ENCODE assay signal across 14 cellular contexts in the genomic region with DNA sequence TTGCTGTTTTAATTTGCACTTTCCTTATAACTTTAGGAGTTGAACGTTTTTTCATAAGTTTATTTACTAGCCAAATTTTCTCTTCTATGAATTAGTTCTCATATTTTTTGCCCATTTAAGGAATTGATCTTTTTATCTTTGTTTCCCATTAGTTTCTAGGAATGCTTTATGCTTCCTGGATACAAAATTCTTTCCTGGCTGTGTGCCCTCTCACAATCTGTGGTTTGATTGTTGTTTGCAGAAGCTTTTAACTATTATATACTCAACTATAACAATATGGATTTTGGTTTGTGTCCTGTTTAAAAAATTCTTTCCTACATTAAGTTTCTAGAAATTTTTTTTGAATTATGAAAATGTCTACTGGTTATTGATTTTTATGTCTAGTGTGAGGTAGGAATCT.
DNase-seq lines count a peak whose midpoint lies in the region; ATAC-seq and TF ChIP-seq lines count a peak whose summit lies in the region.
"Had no signal": no experiment of that assay in that cellular context is flagged by ENCODE, and none has a peak within 500 bp of the region (broad histone marks: within the 10 kb centered on the region; RNA-seq: fewer than 3 reads in every experiment).

No MANE protein-coding gene starts in this region.

- H2AFZ ChIP-seq in SK-N-SH (ENCODE audit: low read depth) = no peak overlapping the region

- H3K27ac ChIP-seq in SK-N-SH (ENCODE audit: low read depth in 2 of 2, low read length in 1 of 2) = peak overlapping the region in 1 of 2 experiments; percentile 27; a peak in 1 of 4 replicates
- H3K27ac ChIP-seq in right lobe of liver = no peak overlapping the region
- H3K27ac ChIP-seq: 22Rv1 had no signal

- no peak for TF ChIP-seq EP300 in SK-N-SH (IDR thresholded peaks at IDR 0.05; ENCODE audit: borderline replicate concordance in 1 of 2, low read depth in 1 of 2, low read length in 1 of 2)

- CTCF ChIA-PET in SK-N-SH (lab: Yijun Ruan, JAX) = no interaction called here

- no peaks in the 10 kb centered on the region for H3K36me3 ChIP-seq in SK-N-SH (replicated peaks in 1 of 2; ENCODE audit: control insufficient read depth in 1 of 2, insufficient read depth in 2 of 2, low read length in 1 of 2)
- H3K36me3 ChIP-seq in right lobe of liver = no peaks in the 10 kb centered on the region

- POLR2A ChIA-PET in SK-N-SH (lab: Yijun Ruan, JAX) = no interaction called here

- intact Hi-C loops in right lobe of liver (cut with DNase I) = no loop called here

- no peaks in the 10 kb centered on the region for H3F3A ChIP-seq in SK-N-SH (replicated peaks; ENCODE audit: insufficient read depth)

- TF ChIP-seq CTCF in SK-N-SH (IDR thresholded peaks at IDR 0.05) (no peak), right lobe of liver (IDR thresholded peaks at IDR 0.05) (no peak)

- no peak overlapping the region for H3K4me2 ChIP-seq in SK-N-SH

- no peaks in the 10 kb centered on the region for H3K27me3 ChIP-seq in SK-N-SH (ENCODE audit: insufficient read depth)
- no peaks in the 10 kb centered on the region for H3K27me3 ChIP-seq in right lobe of liver

- H4K20me1 ChIP-seq in SK-N-SH (ENCODE audit: insufficient read depth) = no peaks in the 10 kb centered on the region

- H3K9me3 ChIP-seq in SK-N-SH (0 out of 2 replicates have a peak, but pooled peaks cover 5% of the 10 kb centered on the region), right lobe of liver (no peaks in the 10 kb centered on the region)

- no peaks in the 10 kb centered on the region for H3K9me2 ChIP-seq in SK-N-SH

- WGBS in SK-N-SH (ENCODE audit: low lambda C conversion rate) = 25% methylated on average over 1 of the region's 1 CpG
- WGBS in right lobe of liver (ENCODE audit: insufficient coverage, low coverage, low lambda C conversion rate, missing lambda C conversion rate) = 5% methylated on average over 1 of the region's 1 CpG

- TF ChIP-seq RAD21 in SK-N-SH (IDR thresholded peaks at IDR 0.05; ENCODE audit: low read length) = no peak

- ATAC-seq in SK-N-SH treated with all-trans-retinoic acid at 6 μM for 48 hours (no peak), GM21619 (IDR thresholded peaks at IDR 0.05; ENCODE audit: unreplicated experiment) (no peak), right lobe of liver (no peak)
- ATAC-seq: CD8-positive, alpha-beta T cell had no signal

- H3K4me1 ChIP-seq in SK-N-SH (ENCODE audit: control insufficient read depth in 1 of 2, insufficient read depth in 2 of 2, low read depth in 1 of 2, low read length in 1 of 2) (no peaks in the 10 kb centered on the region; a peak in 1 of 4 replicates), right lobe of liver (no peaks in the 10 kb centered on the region)
- H3K4me1 ChIP-seq: Caco-2 had no signal

- H3K4me3 ChIP-seq in SK-N-SH (ENCODE audit: low read depth in 2 of 2, low read length in 1 of 2) (no peak overlapping the region), right lobe of liver (no peak overlapping the region)

- DNase-seq in SK-N-SH = no peak
- peak; percentile 62 to 84 for DNase-seq in dermis microvascular lymphatic vessel endothelial cell (ENCODE audit: low read depth in 2 of 2)
- peak; percentile 52 for DNase-seq in glomerular endothelial cell (ENCODE audit: extremely low read depth, low read depth, low spot score)
- no peak for DNase-seq in foreskin melanocyte
- no peak for DNase-seq in SIG-M5 treated with dmso at 0.1 percent for 504 hours (lab: John Stamatoyannopoulos, UW; ENCODE audit: unreplicated experiment)
- DNase-seq in right lobe of liver = no peak
- DNase-seq: Caco-2; CD8-positive, alpha-beta T cell; DND-41; GDM1; HCEC 1CT had no signal

- no peaks in the 10 kb centered on the region for H3K79me2 ChIP-seq in SK-N-SH (ENCODE audit: insufficient read depth)

- H3K9ac ChIP-seq in SK-N-SH = no peak overlapping the region

- no peak for TF ChIP-seq POLR2A in right lobe of liver (IDR thresholded peaks at IDR 0.05)

TF ChIP-seq in SK-N-SH, 30 proteins besides CTCF, POLR2A, EP300 and RAD21:
- TF ChIP-seq, protein P1, sequence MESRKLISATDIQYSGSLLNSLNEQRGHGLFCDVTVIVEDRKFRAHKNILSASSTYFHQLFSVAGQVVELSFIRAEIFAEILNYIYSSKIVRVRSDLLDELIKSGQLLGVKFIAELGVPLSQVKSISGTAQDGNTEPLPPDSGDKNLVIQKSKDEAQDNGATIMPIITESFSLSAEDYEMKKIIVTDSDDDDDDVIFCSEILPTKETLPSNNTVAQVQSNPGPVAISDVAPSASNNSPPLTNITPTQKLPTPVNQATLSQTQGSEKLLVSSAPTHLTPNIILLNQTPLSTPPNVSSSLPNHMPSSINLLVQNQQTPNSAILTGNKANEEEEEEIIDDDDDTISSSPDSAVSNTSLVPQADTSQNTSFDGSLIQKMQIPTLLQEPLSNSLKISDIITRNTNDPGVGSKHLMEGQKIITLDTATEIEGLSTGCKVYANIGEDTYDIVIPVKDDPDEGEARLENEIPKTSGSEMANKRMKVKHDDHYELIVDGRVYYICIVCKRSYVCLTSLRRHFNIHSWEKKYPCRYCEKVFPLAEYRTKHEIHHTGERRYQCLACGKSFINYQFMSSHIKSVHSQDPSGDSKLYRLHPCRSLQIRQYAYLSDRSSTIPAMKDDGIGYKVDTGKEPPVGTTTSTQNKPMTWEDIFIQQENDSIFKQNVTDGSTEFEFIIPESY (IDR thresholded peaks at IDR 0.05; ENCODE audit: borderline replicate concordance, low read depth) = no peak
- TF ChIP-seq NFIC (IDR thresholded peaks at IDR 0.05; ENCODE audit: borderline replicate concordance) = peak; percentile 41; the same call in 1 of the 2 replicates
- TF ChIP-seq EZH2phosphoT487 (IDR thresholded peaks at IDR 0.05; ENCODE audit: borderline replicate concordance, low read depth) = no peak

TF ChIP-seq in SK-N-SH treated with all-trans-retinoic acid at 6 μM for 48 hours, 23 proteins besides CTCF, POLR2A, EP300 and RAD21 (continues in another document):
- TF ChIP-seq TCF4 (CRISPR knock-in tag; IDR thresholded peaks at IDR 0.05; ENCODE audit: borderline replicate concordance) = no peak
- TF ChIP-seq, protein P2, sequence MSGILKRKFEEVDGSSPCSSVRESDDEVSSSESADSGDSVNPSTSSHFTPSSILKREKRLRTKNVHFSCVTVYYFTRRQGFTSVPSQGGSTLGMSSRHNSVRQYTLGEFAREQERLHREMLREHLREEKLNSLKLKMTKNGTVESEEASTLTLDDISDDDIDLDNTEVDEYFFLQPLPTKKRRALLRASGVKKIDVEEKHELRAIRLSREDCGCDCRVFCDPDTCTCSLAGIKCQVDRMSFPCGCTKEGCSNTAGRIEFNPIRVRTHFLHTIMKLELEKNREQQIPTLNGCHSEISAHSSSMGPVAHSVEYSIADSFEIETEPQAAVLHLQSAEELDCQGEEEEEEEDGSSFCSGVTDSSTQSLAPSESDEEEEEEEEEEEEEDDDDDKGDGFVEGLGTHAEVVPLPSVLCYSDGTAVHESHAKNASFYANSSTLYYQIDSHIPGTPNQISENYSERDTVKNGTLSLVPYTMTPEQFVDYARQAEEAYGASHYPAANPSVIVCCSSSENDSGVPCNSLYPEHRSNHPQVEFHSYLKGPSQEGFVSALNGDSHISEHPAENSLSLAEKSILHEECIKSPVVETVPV (CRISPR knock-in tag; IDR thresholded peaks at IDR 0.05) = no peak
- no peak for TF ChIP-seq ZNF70 (CRISPR knock-in tag; IDR thresholded peaks at IDR 0.05)
- TF ChIP-seq TOX (CRISPR knock-in tag; IDR thresholded peaks at IDR 0.05; ENCODE audit: borderline replicate concordance) = no peak
- no peak for TF ChIP-seq GLIS3 (CRISPR knock-in tag; IDR thresholded peaks at IDR 0.05)
- no peak for TF ChIP-seq CSDC2 (CRISPR knock-in tag; IDR thresholded peaks at IDR 0.05)
- TF ChIP-seq, protein P3, sequence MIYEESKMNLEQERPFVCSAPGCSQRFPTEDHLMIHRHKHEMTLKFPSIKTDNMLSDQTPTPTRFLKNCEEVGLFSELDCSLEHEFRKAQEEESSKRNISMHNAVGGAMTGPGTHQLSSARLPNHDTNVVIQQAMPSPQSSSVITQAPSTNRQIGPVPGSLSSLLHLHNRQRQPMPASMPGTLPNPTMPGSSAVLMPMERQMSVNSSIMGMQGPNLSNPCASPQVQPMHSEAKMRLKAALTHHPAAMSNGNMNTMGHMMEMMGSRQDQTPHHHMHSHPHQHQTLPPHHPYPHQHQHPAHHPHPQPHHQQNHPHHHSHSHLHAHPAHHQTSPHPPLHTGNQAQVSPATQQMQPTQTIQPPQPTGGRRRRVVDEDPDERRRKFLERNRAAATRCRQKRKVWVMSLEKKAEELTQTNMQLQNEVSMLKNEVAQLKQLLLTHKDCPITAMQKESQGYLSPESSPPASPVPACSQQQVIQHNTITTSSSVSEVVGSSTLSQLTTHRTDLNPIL (CRISPR knock-in tag; IDR thresholded peaks at IDR 0.05; ENCODE audit: low read depth) = no peak
- TF ChIP-seq SNAI2 (CRISPR knock-in tag; IDR thresholded peaks at IDR 0.05) = no peak
- TF ChIP-seq RARB (CRISPR knock-in tag; IDR thresholded peaks at IDR 0.05) = no peak
- TF ChIP-seq, protein P4, sequence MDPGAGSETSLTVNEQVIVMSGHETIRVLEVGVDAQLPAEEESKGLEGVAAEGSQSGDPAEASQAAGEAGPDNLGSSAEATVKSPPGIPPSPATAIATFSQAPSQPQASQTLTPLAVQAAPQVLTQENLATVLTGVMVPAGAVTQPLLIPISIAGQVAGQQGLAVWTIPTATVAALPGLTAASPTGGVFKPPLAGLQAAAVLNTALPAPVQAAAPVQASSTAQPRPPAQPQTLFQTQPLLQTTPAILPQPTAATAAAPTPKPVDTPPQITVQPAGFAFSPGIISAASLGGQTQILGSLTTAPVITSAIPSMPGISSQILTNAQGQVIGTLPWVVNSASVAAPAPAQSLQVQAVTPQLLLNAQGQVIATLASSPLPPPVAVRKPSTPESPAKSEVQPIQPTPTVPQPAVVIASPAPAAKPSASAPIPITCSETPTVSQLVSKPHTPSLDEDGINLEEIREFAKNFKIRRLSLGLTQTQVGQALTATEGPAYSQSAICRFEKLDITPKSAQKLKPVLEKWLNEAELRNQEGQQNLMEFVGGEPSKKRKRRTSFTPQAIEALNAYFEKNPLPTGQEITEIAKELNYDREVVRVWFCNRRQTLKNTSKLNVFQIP (CRISPR knock-in tag; IDR thresholded peaks at IDR 0.05; ENCODE audit: borderline replicate concordance, low read depth) = no peak

Comparison
In these comparisons a context has a peak if more than half of its experiments do, and no peak if none do; other contexts are left out.
1. DNase-seq: peak in dermis microvascular lymphatic vessel endothelial cell (2 of 2) and glomerular endothelial cell (single experiment); none in SK-N-SH (single experiment), foreskin melanocyte (single experiment), SIG-M5 treated with dmso at 0.1 percent for 504 hours (single experiment) and right lobe of liver (0 of 3).